8 cellular contexts compared by ENCODE assay signal in genomic region chr2:61177727-61178549, GRCh38. TPM values are rescaled to one million over a fixed set of nuclear protein-coding genes. Genes with fewer than 3 reads are reported as not detected.
DNase-seq lines count a peak whose midpoint lies in the region; ATAC-seq and TF ChIP-seq lines count a peak whose summit lies in the region.

No MANE protein-coding gene starts in this region.

- peak; percentile 24 for ATAC-seq in GM21737 (IDR thresholded peaks at IDR 0.05; ENCODE audit: unreplicated experiment)
- ATAC-seq in activated T-cell treated with anti-CD3 and anti-CD28 coated beads, Interleukin-2, amount 50 U/mL, for 4 hours, result peak; percentile 23 to 35

- H3K36me3 Mint-ChIP-seq in activated T-cell treated with anti-CD3 and anti-CD28 coated beads, Interleukin-2, amount 50 U/mL, for 4 hours (ENCODE audit: insufficient read depth), result peaks cover 19% of the 10 kb centered on the region

- TF ChIP-seq CTCF in neutrophil (IDR thresholded peaks at IDR 0.05) (no peak), uterus (IDR thresholded peaks at IDR 0.05) (no peak)

- peaks cover 24 to 33% of the 10 kb centered on the region in 2 experiments for H3K4me1 ChIP-seq in neutrophil (ENCODE audit: control insufficient read depth in 1 of 2, insufficient read depth in 1 of 2, low read depth in 1 of 2, low read length in 1 of 2)
- H3K4me1 ChIP-seq in uterus, result peaks cover 8 to 19% of the 10 kb centered on the region in 2 donors

- no peaks in the 10 kb centered on the region for H3K9me3 ChIP-seq in neutrophil
- no peaks in the 10 kb centered on the region for H3K9me3 ChIP-seq in uterus

- intact Hi-C loops in uterus (cut with DNase I; ENCODE audit: low total_unique reads), result loop anchor here (10.0 kb wide), 1 partner anchor 293 kb away; the partner anchor contains the start of gene REL

- H3K4me3 Mint-ChIP-seq in activated T-cell treated with anti-CD3 and anti-CD28 coated beads, Interleukin-2, amount 50 U/mL, for 4 hours, result peak overlapping the region; percentile 90

- H3K36me3 ChIP-seq in neutrophil, result peaks cover 33% of the 10 kb centered on the region
- no peaks in the 10 kb centered on the region for H3K36me3 ChIP-seq in uterus

- peak overlapping the region; percentile 95 for H3K27ac ChIP-seq in neutrophil
- H3K27ac ChIP-seq in uterus, result peak overlapping the region; percentile 93 to 99

- H3K27me3 Mint-ChIP-seq in activated T-cell treated with anti-CD3 and anti-CD28 coated beads, Interleukin-2, amount 50 U/mL, for 4 hours (ENCODE audit: low read depth), result no peaks in the 10 kb centered on the region

- H3K4me3 ChIP-seq in neutrophil (ENCODE audit: low read depth in 1 of 2, low read length in 1 of 2) (peak overlapping the region; percentile 93 to 96), uterus (peak overlapping the region; percentile 61 to 68)

- H3K4me1 Mint-ChIP-seq in activated T-cell treated with anti-CD3 and anti-CD28 coated beads, Interleukin-2, amount 50 U/mL, for 4 hours (ENCODE audit: low read depth), result peaks cover 54% of the 10 kb centered on the region

- H3K27me3 ChIP-seq in neutrophil (no peaks in the 10 kb centered on the region), uterus (no peaks in the 10 kb centered on the region)

- no peaks in the 10 kb centered on the region for H3K9me3 Mint-ChIP-seq in activated T-cell treated with anti-CD3 and anti-CD28 coated beads, Interleukin-2, amount 50 U/mL, for 4 hours

- DNase-seq in ELF-1 (ENCODE audit: low read depth, low spot score), result peak; percentile 53
- peak; percentile 65 for DNase-seq in NCI-H146 (lab: John Stamatoyannopoulos, UW)
- DNase-seq in activated T-cell treated with anti-CD3 and anti-CD28 coated beads, Interleukin-2, amount 50 U/mL, for 4 hours, result peak; percentile 33
- DNase-seq in fibroblast of peridontal ligament (ENCODE audit: extremely low read depth), result peak; percentile 35
- DNase-seq in uterus, result peak; percentile 37 to 41
- no peak for DNase-seq in H4 (ENCODE audit: low spot score)

- TF ChIP-seq POLR2A in uterus (IDR thresholded peaks at IDR 0.05), result no peak

RNA-seq across cellular contexts. Expression of gene C2orf74, which starts 15.9 kb away (rescaled TPM):
- total RNA-seq in activated T-cell treated with anti-CD3 and anti-CD28 coated beads, Interleukin-2, amount 50 U/mL, for 4 hours, result 1 to 10 TPM; 3.7 to 7.1 (median 6.1) TPM
- 10 to 100 TPM in 2 of 4 donors, 1 to 10 TPM in 2; 5.7 to 50.9 (median 13.6) TPM for total RNA-seq in uterus
- 15.0 and 19.3 TPM in 2 replicates for total RNA-seq in H4 (2014; rRNA removed; shearing (Covaris generic))
